ENCODE assay signal across 8 cellular contexts in the genomic region with DNA sequence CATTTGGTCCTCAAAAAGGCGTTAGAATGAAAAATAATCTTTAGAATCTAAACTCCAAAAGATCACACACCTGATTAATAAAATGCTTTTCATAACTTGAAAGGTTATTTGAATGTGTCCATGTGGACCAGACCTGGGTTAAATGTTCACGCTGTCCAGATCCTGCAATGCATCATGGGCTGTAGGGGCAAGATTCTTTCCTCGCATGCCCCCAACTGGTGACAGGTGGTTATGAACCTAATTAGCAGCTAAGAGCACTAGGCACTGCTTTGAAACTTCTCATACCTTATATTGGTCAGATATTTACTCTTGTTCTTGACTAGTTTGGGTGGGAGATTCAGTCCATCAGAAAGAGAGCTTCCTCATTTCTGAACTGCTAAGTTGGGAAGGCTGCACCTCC. TPM values are rescaled to one million over a fixed set of nuclear protein-coding genes. Genes with fewer than 3 reads are reported as not detected.
DNase-seq lines count a peak whose midpoint lies in the region; ATAC-seq and TF ChIP-seq lines count a peak whose summit lies in the region.

No MANE protein-coding gene starts in this region.

- no CpG with 5 or more reads among the region's 3 CpGs for WGBS in H9 (ENCODE audit: extremely low coverage, insufficient read length, low lambda C conversion rate)

- no peak overlapping the region for H3K56ac ChIP-seq in H9 (ENCODE audit: insufficient read length, low read depth, low read length)

- peaks cover 17% of the 10 kb centered on the region for H3K27me3 Mint-ChIP-seq in H9 (ENCODE audit: low read depth)

- no peak overlapping the region for H4K5ac ChIP-seq in H9 (ENCODE audit: insufficient read length, low read depth, low read length)

- H3K4me3 Mint-ChIP-seq in H9 = no peak overlapping the region

- no peak overlapping the region for H3K4ac ChIP-seq in H9 (ENCODE audit: low read depth, low read length)

- no peaks in the 10 kb centered on the region for H3K36me3 Mint-ChIP-seq in H9 (ENCODE audit: insufficient read depth in 1 of 3, low read depth in 3 of 3)

- H3K79me2 ChIP-seq in H9 (ENCODE audit: insufficient read depth, low read length) = no peaks in the 10 kb centered on the region

- H3K36me3 ChIP-seq in upper lobe of right lung = no peaks in the 10 kb centered on the region

- no peak overlapping the region for H3K23ac ChIP-seq in H9 (ENCODE audit: insufficient read length, low read depth, low read length)

- intact Hi-C loops in upper lobe of right lung (cut with DNase I) = no loop called here

- H3K27ac Mint-ChIP-seq in H9 = no peak overlapping the region

- no peaks in the 10 kb centered on the region; a peak in 1 of 5 replicates for H3K9me3 Mint-ChIP-seq in H9

- 0 out of 2 replicates have a peak, but pooled peaks cover 2% of the 10 kb centered on the region for H3K4me1 ChIP-seq in H9 (ENCODE audit: insufficient read depth, low read length)
- no peaks in the 10 kb centered on the region for H3K4me1 ChIP-seq in upper lobe of right lung

- no peak overlapping the region for H2BK5ac ChIP-seq in H9 (ENCODE audit: insufficient read length, low read length)

- ATAC-seq in upper lobe of right lung = peak; percentile 88

- no peak overlapping the region for H3T11ph ChIP-seq in H9 (ENCODE audit: low read length)

- no peaks in the 10 kb centered on the region for H4K20me1 ChIP-seq in H9 (ENCODE audit: control insufficient read depth, insufficient read depth, insufficient read length)

- H3K4me2 ChIP-seq in H9 (ENCODE audit: insufficient read depth, insufficient read length, low read length) = no peak overlapping the region

- no peak overlapping the region for H2BK12ac ChIP-seq in H9 (ENCODE audit: insufficient read length, low read depth, low read length)

- peak; percentile 18 to 38 (median 20) for DNase-seq in stimulated activated CD4-positive, alpha-beta T cell treated with anti-CD3 and anti-CD28 coated beads, Interleukin-12 subunit alpha, Interleukin-12 subunit beta, amount 100 ng/mL, for 48 hours (ENCODE audit: low read depth in 2 of 3, low spot score in 1 of 3)
- no peak for DNase-seq in stimulated activated CD4-positive, alpha-beta T cell treated with anti-CD3 and anti-CD28 coated beads, Interleukin-4, amount 100 ng/mL, for 4 hours
- DNase-seq in H9 = peak; percentile 58
- DNase-seq in NAMALWA (ENCODE audit: low spot score) = peak; percentile 83
- DNase-seq in dermis microvascular lymphatic vessel endothelial cell (ENCODE audit: low read depth in 2 of 2) = peak; percentile 25 to 42
- DNase-seq in upper lobe of right lung = no peak
- no peak for DNase-seq in NCI-H2196 (lab: John Stamatoyannopoulos, UW; ENCODE audit: unreplicated experiment)
- DNase-seq in SHP77 treated with DMSO at 0.1 percent for 48 hours (lab: John Stamatoyannopoulos, UW) = no peak

- H4K91ac ChIP-seq in H9 (ENCODE audit: insufficient read length, low read depth, low read length) = no peak overlapping the region

- no peak overlapping the region for H2BK15ac ChIP-seq in H9 (ENCODE audit: low read depth, low read length)

- peaks cover 16 to 17% of the 10 kb centered on the region in 2 experiments for H3K4me1 Mint-ChIP-seq in H9

- no peak overlapping the region for H3K18ac ChIP-seq in H9 (ENCODE audit: insufficient read length, low read depth, low read length)

- no peaks in the 10 kb centered on the region for H3K23me2 ChIP-seq in H9 (ENCODE audit: insufficient read length, low read depth, low read length, poor library complexity, severe bottlenecking)

- no peaks in the 10 kb centered on the region for H3K27me3 ChIP-seq in H9 (ENCODE audit: insufficient read depth, low read length)
- no peaks in the 10 kb centered on the region for H3K27me3 ChIP-seq in upper lobe of right lung

- no peak overlapping the region for H3K9ac ChIP-seq in H9 (ENCODE audit: extremely low read depth, insufficient read length, low read length)

- no peak overlapping the region for H2BK20ac ChIP-seq in H9 (ENCODE audit: low read depth, low read length, poor library complexity, severe bottlenecking)

- no peak overlapping the region for H2AK5ac ChIP-seq in H9 (ENCODE audit: insufficient read length, low read length)

- H3K79me1 ChIP-seq in H9 (ENCODE audit: insufficient read depth, low read depth, low read length, poor library complexity, severe bottlenecking) = no peaks in the 10 kb centered on the region

- H3K27ac ChIP-seq in H9 (ENCODE audit: insufficient read length, low read depth, low read length) (no peak overlapping the region), upper lobe of right lung (no peak overlapping the region)

- H3K9me3 ChIP-seq in H9 (ENCODE audit: control insufficient read depth, low read depth, low read length) = no peaks in the 10 kb centered on the region
- no peaks in the 10 kb centered on the region for H3K9me3 ChIP-seq in upper lobe of right lung

- H4K8ac ChIP-seq in H9 (replicated peaks; ENCODE audit: insufficient read length, low read depth, low read length) = no peak overlapping the region

- TF ChIP-seq CTCF in H9 (conservative IDR thresholded peaks at IDR 0.05) = peak; percentile 69
- TF ChIP-seq CTCF in upper lobe of right lung (IDR thresholded peaks at IDR 0.05) = peak; percentile 42

- no peak overlapping the region for H2AFZ ChIP-seq in H9 (ENCODE audit: low read length)

- no peak overlapping the region for H3K14ac ChIP-seq in H9 (ENCODE audit: insufficient read depth, low read length)

- no peak overlapping the region for H2BK120ac ChIP-seq in H9 (ENCODE audit: low read depth, low read length, poor library complexity, severe bottlenecking)

- H3K4me3 ChIP-seq in upper lobe of right lung = no peak overlapping the region

RNA-seq across cellular contexts. Expression of a gene that starts 19.3 kb away (rescaled TPM):
- total RNA-seq in H9 (2021) (1.7 and 2.5 TPM in 2 replicates), dermis microvascular lymphatic vessel endothelial cell (under 0.01 TPM in 2 replicates), upper lobe of right lung (36.5 TPM)

Comparison
In these comparisons a context has a peak if more than half of its experiments do, and no peak if none do; other contexts are left out.
1. DNase-seq: peak in stimulated activated CD4-positive, alpha-beta T cell treated with anti-CD3 and anti-CD28 coated beads, Interleukin-12 subunit alpha, Interleukin-12 subunit beta, amount 100 ng/mL, for 48 hours (3 of 3), H9 (single experiment), NAMALWA (single experiment) and dermis microvascular lymphatic vessel endothelial cell (2 of 2); none in stimulated activated CD4-positive, alpha-beta T cell treated with anti-CD3 and anti-CD28 coated beads, Interleukin-4, amount 100 ng/mL, for 4 hours (0 of 2), upper lobe of right lung (single experiment), NCI-H2196 (single experiment) and SHP77 treated with DMSO at 0.1 percent for 48 hours (single experiment).
2. RNA of a gene that starts 19.3 kb away (total RNA-seq): 36.5 TPM in upper lobe of right lung (single experiment); 1.7 to 2.5 TPM in H9 and under 0.01 TPM in dermis microvascular lymphatic vessel endothelial cell; every median in the first group is over 10 times any median in the second.